In genomic region chr14:20476795-20477194, GRCh38 we compare ENCODE assay signal across 15 cellular contexts. TPM values are rescaled to one million over a fixed set of nuclear protein-coding genes. Genes with fewer than 3 reads are reported as not detected.
DNase-seq lines count a peak whose midpoint lies in the region; ATAC-seq lines count a peak whose summit lies in the region.
"Had no signal": no experiment of that assay in that cellular context is flagged by ENCODE, and none has a peak within 500 bp of the region (broad histone marks: within the 10 kb centered on the region; RNA-seq: fewer than 3 reads in every experiment).

No MANE protein-coding gene starts in this region.

- peaks cover 43 to 66% (median 51%) of the 10 kb centered on the region in 3 donors for H3K36me3 Mint-ChIP-seq in CD8-positive, alpha-beta memory T cell
- peaks cover 75% of the 10 kb centered on the region for H3K36me3 Mint-ChIP-seq in activated T-helper 17 cell treated with anti-CD3 and anti-CD28 coated beads, Interleukin-2, amount 50 U/mL, for 72 hours (ENCODE audit: low read depth)

- no peak for ATAC-seq in activated T-helper 17 cell treated with anti-CD3 and anti-CD28 coated beads, Interleukin-2, amount 50 U/mL, for 72 hours (replicated peaks)
- no peak for ATAC-seq in HG02852 (IDR thresholded peaks at IDR 0.05; ENCODE audit: unreplicated experiment)

- no peaks in the 10 kb centered on the region for H3K9me3 ChIP-seq in BLaER1
- no peaks in the 10 kb centered on the region for H3K9me3 ChIP-seq in CD8-positive, alpha-beta memory T cell (ENCODE audit: low read length)
- H3K9me3 ChIP-seq in mesodermal cell (ENCODE audit: control insufficient read depth, low read length), result no peaks in the 10 kb centered on the region
- H3K9me3 ChIP-seq: ascending aorta, prostate gland, SJCRH30 had no signal

- H3K4me1 ChIP-seq in BLaER1 (peaks cover 86% of the 10 kb centered on the region), mesodermal cell (ENCODE audit: control insufficient read depth, insufficient read depth, low read length, poor library complexity, severe bottlenecking) (peaks cover 15% of the 10 kb centered on the region)
- H3K4me1 ChIP-seq in CD8-positive, alpha-beta memory T cell (ENCODE audit: insufficient read depth, low read length), result peaks cover 79% of the 10 kb centered on the region
- H3K4me1 ChIP-seq: prostate gland, SJCRH30 had no signal

- no peaks in the 10 kb centered on the region for H3K27me3 Mint-ChIP-seq in CD8-positive, alpha-beta memory T cell
- no peaks in the 10 kb centered on the region for H3K27me3 Mint-ChIP-seq in activated T-helper 17 cell treated with anti-CD3 and anti-CD28 coated beads, Interleukin-2, amount 50 U/mL, for 72 hours

- H3K9ac ChIP-seq in BLaER1, result peak overlapping the region; percentile 75; the same call in 1 of the 2 replicates

- H4K20me1 ChIP-seq in BLaER1, result peaks cover 22% of the 10 kb centered on the region

- CTCF ChIA-PET in CD8-positive, alpha-beta memory T cell (lab: Charles Lee), result interaction anchor here (0.7 to 1.4 kb wide), 3 partner anchors 11 to 215 kb away, joined by 3 to 4 read pairs (median 4); partner anchors contain the start of gene PIP4P1

- H3K36me3 ChIP-seq in BLaER1 (peaks cover 86% of the 10 kb centered on the region), mesodermal cell (ENCODE audit: control insufficient read depth, insufficient read depth, low read length) (peaks cover 67% of the 10 kb centered on the region)
- peaks cover 44% of the 10 kb centered on the region for H3K36me3 ChIP-seq in CD8-positive, alpha-beta memory T cell (ENCODE audit: insufficient read depth, low read length)
- H3K36me3 ChIP-seq: prostate gland had no signal

- H3K4me2 ChIP-seq in BLaER1, result peak overlapping the region; percentile 92

- WGBS in mesodermal cell (ENCODE audit: insufficient coverage in 2 of 2), 2 experiments, result 92 to 95% methylated on average over 3 to 4 of the region's 5 CpGs

- H3K27me3 ChIP-seq in BLaER1, result no peaks in the 10 kb centered on the region
- H3K27me3 ChIP-seq in CD8-positive, alpha-beta memory T cell (ENCODE audit: insufficient read depth, low read length, poor library complexity, severe bottlenecking), result no peaks in the 10 kb centered on the region
- H3K27me3 ChIP-seq: ascending aorta, SJCRH30 had no signal

- peak overlapping the region; percentile 26 to 84 (median 73) for H3K4me3 Mint-ChIP-seq in CD8-positive, alpha-beta memory T cell
- H3K4me3 Mint-ChIP-seq in activated T-helper 17 cell treated with anti-CD3 and anti-CD28 coated beads, Interleukin-2, amount 50 U/mL, for 72 hours, result peak overlapping the region; percentile 73

- peak overlapping the region; percentile 83 for H3K27ac ChIP-seq in BLaER1
- peak overlapping the region; percentile 34 for H3K27ac ChIP-seq in CD8-positive, alpha-beta memory T cell (ENCODE audit: low read depth, low read length)
- H3K27ac ChIP-seq in mesodermal cell (ENCODE audit: low read depth, low read length, severe bottlenecking), result peak overlapping the region; percentile 79
- H3K27ac ChIP-seq: prostate gland, SJCRH30 had no signal

- H3K4me1 Mint-ChIP-seq in CD8-positive, alpha-beta memory T cell, result peaks cover 79 to 99% (median 94%) of the 10 kb centered on the region in 3 donors
- peaks cover 57% of the 10 kb centered on the region for H3K4me1 Mint-ChIP-seq in activated T-helper 17 cell treated with anti-CD3 and anti-CD28 coated beads, Interleukin-2, amount 50 U/mL, for 72 hours

- H3K4me3 ChIP-seq in BLaER1, result peak overlapping the region; percentile 29; the same call in 1 of the 2 replicates
- peak overlapping the region; percentile 35 for H3K4me3 ChIP-seq in CD8-positive, alpha-beta memory T cell (ENCODE audit: low read length)
- no peak overlapping the region for H3K4me3 ChIP-seq in mesodermal cell (ENCODE audit: extremely low read depth, insufficient read depth, low read length, poor library complexity, severe bottlenecking)
- H3K4me3 ChIP-seq: ascending aorta, prostate gland, SJCRH30 had no signal

- DNase-seq in CD8-positive, alpha-beta memory T cell, result no peak
- DNase-seq in NOMO-1 treated with dmso at 0.1 percent for 144 hours (lab: John Stamatoyannopoulos, UW; ENCODE audit: unreplicated experiment) (no peak), 8988T (no peak)
- DNase-seq: activated CD4-positive, alpha-beta T cell treated with anti-CD3 and anti-CD28 coated beads, Interleukin-2, amount 50 U/mL, for 48 hours; COR-L47; NCI-H526 treated with DMSO at 0.1 percent for 48 hours; SJCRH30; stimulated activated CD4-positive, alpha-beta T cell treated with anti-CD3 and anti-CD28 coated beads, Interleukin-2, amount 100 ng/mL, for 48 hours had no signal

- no peaks in the 10 kb centered on the region for H3K9me3 Mint-ChIP-seq in CD8-positive, alpha-beta memory T cell
- no peaks in the 10 kb centered on the region for H3K9me3 Mint-ChIP-seq in activated T-helper 17 cell treated with anti-CD3 and anti-CD28 coated beads, Interleukin-2, amount 50 U/mL, for 72 hours

- H3K27ac Mint-ChIP-seq in CD8-positive, alpha-beta memory T cell, result peak overlapping the region; percentile 83 to 96 (median 87)
- H3K27ac Mint-ChIP-seq in activated T-helper 17 cell treated with anti-CD3 and anti-CD28 coated beads, Interleukin-2, amount 50 U/mL, for 72 hours, result peak overlapping the region; percentile 93

- POLR2A ChIA-PET in CD8-positive, alpha-beta memory T cell (lab: Charles Lee), result interaction anchor here (0.6 to 0.9 kb wide), 2 partner anchors 15 to 516 kb away, joined by 3 read pairs; partner anchors contain the start of gene PIP4P1

RNA-seq across cellular contexts. Expression of gene PNP, which starts 7.6 kb away (rescaled TPM):
- 100 to 1,000 TPM; 181 to 188 TPM for total RNA-seq in CD8-positive, alpha-beta memory T cell
- 84.0 TPM for polyA plus RNA-seq in CD8-positive, alpha-beta memory T cell
- total RNA-seq in activated T-helper 17 cell treated with anti-CD3 and anti-CD28 coated beads, Interleukin-2, amount 50 U/mL, for 72 hours, result 100 to 1,000 TPM; 135 to 231 TPM
- 81.2 TPM for polyA plus RNA-seq in mesodermal cell (2013, experiment 1 of 2)
- 60.0 TPM for polyA plus RNA-seq in mesodermal cell (2013, experiment 2 of 2)

RNA-seq across cellular contexts. Expression of gene PIP4P1, which starts 15.6 kb away (rescaled TPM):
- 10 to 100 TPM; 29.5 to 33.5 TPM for total RNA-seq in CD8-positive, alpha-beta memory T cell
- 36.4 TPM for polyA plus RNA-seq in CD8-positive, alpha-beta memory T cell
- total RNA-seq in activated T-helper 17 cell treated with anti-CD3 and anti-CD28 coated beads, Interleukin-2, amount 50 U/mL, for 72 hours, result 10 to 100 TPM; 23.1 to 27.4 TPM
- 34.0 TPM for polyA plus RNA-seq in mesodermal cell (2013, experiment 1 of 2)
- polyA plus RNA-seq in mesodermal cell (2013, experiment 2 of 2), result 31.3 TPM

RNA-seq across cellular contexts. Expression of gene APEX1, which starts 21.8 kb away (rescaled TPM):
- total RNA-seq in CD8-positive, alpha-beta memory T cell, result 100 to 1,000 TPM; 242 to 248 TPM
- polyA plus RNA-seq in CD8-positive, alpha-beta memory T cell, result 117 TPM
- 100 to 1,000 TPM; 151 to 224 TPM for total RNA-seq in activated T-helper 17 cell treated with anti-CD3 and anti-CD28 coated beads, Interleukin-2, amount 50 U/mL, for 72 hours
- polyA plus RNA-seq in mesodermal cell (2013, experiment 1 of 2), result 219 TPM
- 213 TPM for polyA plus RNA-seq in mesodermal cell (2013, experiment 2 of 2)

RNA-seq across cellular contexts. Expression of gene OSGEP, which starts 22.2 kb away (rescaled TPM):
- total RNA-seq in CD8-positive, alpha-beta memory T cell, result 10 to 100 TPM; 58.0 to 58.1 TPM
- polyA plus RNA-seq in CD8-positive, alpha-beta memory T cell, result 48.9 TPM
- total RNA-seq in activated T-helper 17 cell treated with anti-CD3 and anti-CD28 coated beads, Interleukin-2, amount 50 U/mL, for 72 hours, result 10 to 100 TPM; 40.5 to 42.3 TPM
- polyA plus RNA-seq in mesodermal cell (2013, experiment 1 of 2), result 27.3 TPM
- polyA plus RNA-seq in mesodermal cell (2013, experiment 2 of 2), result 22.7 TPM

RNA-seq across cellular contexts. Expression of gene RNASE10, which starts 28.5 kb away (rescaled TPM):
- under 1 TPM in 1 of 2 experiments, not detected in 1; 0.31 TPM for total RNA-seq in CD8-positive, alpha-beta memory T cell
- polyA plus RNA-seq in CD8-positive, alpha-beta memory T cell, result not detected
- total RNA-seq in activated T-helper 17 cell treated with anti-CD3 and anti-CD28 coated beads, Interleukin-2, amount 50 U/mL, for 72 hours, result under 1 TPM in 1 of 2 donors, not detected in 1; 0.45 TPM
- 0.63 TPM for polyA plus RNA-seq in mesodermal cell (2013, experiment 1 of 2)
- 0.61 TPM for polyA plus RNA-seq in mesodermal cell (2013, experiment 2 of 2)
- total RNA-seq: ascending aorta, mesenteric fat pad, SJCRH30 had no signal
